ENCODE assay signal across 1 cellular context in the genomic region with DNA sequence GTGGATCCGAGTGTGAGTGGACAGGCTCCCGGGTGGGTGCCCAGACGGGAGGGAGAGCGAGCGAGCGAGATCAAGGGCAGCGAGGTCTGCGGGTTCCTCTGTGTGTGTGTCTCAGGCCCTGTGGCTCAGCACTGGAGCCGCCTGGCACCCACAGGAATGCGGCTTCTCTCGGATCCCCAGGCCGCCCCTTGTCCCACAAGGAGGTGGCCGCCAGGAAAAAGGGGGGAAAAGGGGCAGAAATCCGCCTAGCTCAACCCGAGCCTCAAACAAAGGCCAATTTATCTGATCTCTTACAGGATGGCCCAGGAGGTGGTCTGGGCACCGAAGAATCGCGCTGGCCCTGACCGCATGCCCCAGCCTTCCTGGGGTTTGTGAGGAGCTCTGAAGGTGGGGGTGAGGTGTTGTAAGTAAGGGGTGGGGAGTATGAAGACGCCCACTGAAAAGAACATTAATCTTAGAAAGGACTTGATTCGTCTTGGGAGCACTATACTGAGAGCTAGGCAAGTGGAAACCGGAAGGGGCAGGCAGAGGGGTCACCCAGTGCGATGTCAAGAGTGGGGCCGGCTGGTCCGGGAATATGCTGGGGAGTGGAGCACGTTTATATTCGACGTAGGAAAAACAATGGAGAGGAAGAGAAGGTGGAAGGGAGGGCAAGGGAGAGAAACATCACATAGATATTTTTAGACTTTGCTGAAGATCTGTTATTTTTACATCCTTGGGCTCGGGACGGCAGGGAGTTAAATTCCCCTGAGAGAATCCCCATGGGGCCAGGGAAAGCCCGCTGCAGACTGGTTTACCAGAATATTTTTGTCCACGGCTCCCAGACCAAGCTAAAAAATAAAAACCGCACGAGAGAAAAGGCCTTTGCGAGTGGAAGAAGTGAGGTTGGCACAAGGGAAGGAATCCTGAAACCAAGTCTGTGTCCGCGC.
TF ChIP-seq lines count a peak whose summit lies in the region.

No MANE protein-coding gene starts in this region.

TF ChIP-seq in WTC11, 78 proteins besides CTCF, POLR2A, EP300 and RAD21 (continued from another document):
- TF ChIP-seq, protein P1, sequence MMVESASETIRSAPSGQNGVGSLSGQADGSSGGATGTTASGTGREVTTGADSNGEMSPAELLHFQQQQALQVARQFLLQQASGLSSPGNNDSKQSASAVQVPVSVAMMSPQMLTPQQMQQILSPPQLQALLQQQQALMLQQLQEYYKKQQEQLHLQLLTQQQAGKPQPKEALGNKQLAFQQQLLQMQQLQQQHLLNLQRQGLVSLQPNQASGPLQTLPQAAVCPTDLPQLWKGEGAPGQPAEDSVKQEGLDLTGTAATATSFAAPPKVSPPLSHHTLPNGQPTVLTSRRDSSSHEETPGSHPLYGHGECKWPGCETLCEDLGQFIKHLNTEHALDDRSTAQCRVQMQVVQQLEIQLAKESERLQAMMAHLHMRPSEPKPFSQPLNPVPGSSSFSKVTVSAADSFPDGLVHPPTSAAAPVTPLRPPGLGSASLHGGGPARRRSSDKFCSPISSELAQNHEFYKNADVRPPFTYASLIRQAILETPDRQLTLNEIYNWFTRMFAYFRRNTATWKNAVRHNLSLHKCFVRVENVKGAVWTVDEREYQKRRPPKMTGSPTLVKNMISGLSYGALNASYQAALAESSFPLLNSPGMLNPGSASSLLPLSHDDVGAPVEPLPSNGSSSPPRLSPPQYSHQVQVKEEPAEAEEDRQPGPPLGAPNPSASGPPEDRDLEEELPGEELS (CRISPR knock-in tag; IDR thresholded peaks at IDR 0.05) = no peak
- TF ChIP-seq CDX4 (CRISPR knock-in tag; IDR thresholded peaks at IDR 0.05; ENCODE audit: borderline replicate concordance) = no peak
- TF ChIP-seq ZSCAN18 (CRISPR knock-in tag; IDR thresholded peaks at IDR 0.05) = no peak
- TF ChIP-seq, protein P2, sequence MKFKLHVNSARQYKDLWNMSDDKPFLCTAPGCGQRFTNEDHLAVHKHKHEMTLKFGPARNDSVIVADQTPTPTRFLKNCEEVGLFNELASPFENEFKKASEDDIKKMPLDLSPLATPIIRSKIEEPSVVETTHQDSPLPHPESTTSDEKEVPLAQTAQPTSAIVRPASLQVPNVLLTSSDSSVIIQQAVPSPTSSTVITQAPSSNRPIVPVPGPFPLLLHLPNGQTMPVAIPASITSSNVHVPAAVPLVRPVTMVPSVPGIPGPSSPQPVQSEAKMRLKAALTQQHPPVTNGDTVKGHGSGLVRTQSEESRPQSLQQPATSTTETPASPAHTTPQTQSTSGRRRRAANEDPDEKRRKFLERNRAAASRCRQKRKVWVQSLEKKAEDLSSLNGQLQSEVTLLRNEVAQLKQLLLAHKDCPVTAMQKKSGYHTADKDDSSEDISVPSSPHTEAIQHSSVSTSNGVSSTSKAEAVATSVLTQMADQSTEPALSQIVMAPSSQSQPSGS (CRISPR knock-in tag; IDR thresholded peaks at IDR 0.05; ENCODE audit: borderline replicate concordance, low read depth) = no peak
- no peak for TF ChIP-seq TP53 (CRISPR knock-in tag; IDR thresholded peaks at IDR 0.05)
- no peak for TF ChIP-seq RORB (CRISPR knock-in tag; IDR thresholded peaks at IDR 0.05)
- no peak for TF ChIP-seq ZNF671 (CRISPR knock-in tag; IDR thresholded peaks at IDR 0.05)
- TF ChIP-seq TEAD4 (CRISPR knock-in tag; IDR thresholded peaks at IDR 0.05) = no peak
- no peak for TF ChIP-seq JUN (CRISPR knock-in tag; IDR thresholded peaks at IDR 0.05)
- no peak for TF ChIP-seq NR1H2 (CRISPR knock-in tag; IDR thresholded peaks at IDR 0.05)
- no peak for TF ChIP-seq ZNF121 (CRISPR knock-in tag; IDR thresholded peaks at IDR 0.05)
- no peak for TF ChIP-seq GABPB1 (CRISPR knock-in tag; IDR thresholded peaks at IDR 0.05)
- no peak for TF ChIP-seq TEAD1 (CRISPR knock-in tag; IDR thresholded peaks at IDR 0.05)
- TF ChIP-seq ETV6 (CRISPR knock-in tag; IDR thresholded peaks at IDR 0.05) = no peak
- TF ChIP-seq ZNF138 (CRISPR knock-in tag; conservative IDR thresholded peaks at IDR 0.05) = no peak
- TF ChIP-seq ELF4 (CRISPR knock-in tag; IDR thresholded peaks at IDR 0.05; ENCODE audit: low read depth) = no peak
- no peak for TF ChIP-seq E2F1 (CRISPR knock-in tag; IDR thresholded peaks at IDR 0.05)
- TF ChIP-seq SP1 (CRISPR knock-in tag; conservative IDR thresholded peaks at IDR 0.05) = no peak
- TF ChIP-seq FOXJ3 (CRISPR knock-in tag; IDR thresholded peaks at IDR 0.05; ENCODE audit: borderline replicate concordance) = no peak
